ENCODE assay signal across 21 cellular contexts in genomic region chr5:143279698-143280097, GRCh38.
DNase-seq lines count a peak whose midpoint lies in the region; ATAC-seq, FAIRE-seq and TF ChIP-seq lines count a peak whose summit lies in the region.
"Had no signal": no experiment of that assay in that cellular context is flagged by ENCODE, and none has a peak within 500 bp of the region (broad histone marks: within the 10 kb centered on the region; RNA-seq: fewer than 3 reads in every experiment).

No MANE protein-coding gene starts in this region.

- TF ChIP-seq RAD21 in H1 (IDR thresholded peaks at IDR 0.05 in 1 of 2, conservative IDR thresholded peaks at IDR 0.05 in 1 of 2; ENCODE audit: low read depth in 2 of 2, low read length in 2 of 2) = no peak; a peak in 1 of 4 replicates

- H2BK15ac ChIP-seq in H1 (ENCODE audit: low read length) (no peak overlapping the region), mesenchymal stem cell (ENCODE audit: low read depth, poor library complexity, severe bottlenecking) (no peak overlapping the region)

- no peak overlapping the region for H3K4ac ChIP-seq in H1 (replicated peaks; ENCODE audit: insufficient read length, low read depth, low read length)
- no peak overlapping the region for H3K4ac ChIP-seq in mesenchymal stem cell (ENCODE audit: low read depth in 1 of 2, low read length in 2 of 2)

- intact Hi-C loops in prostate gland (cut with DNase I) = no loop called here

- H2BK20ac ChIP-seq in H1 (ENCODE audit: low read length) = no peak overlapping the region

- H3K4me1 ChIP-seq in GM23338 (ENCODE audit: insufficient read depth) (peaks cover 18% of the 10 kb centered on the region), H1 (replicated peaks in 1 of 4; ENCODE audit: control insufficient read depth in 3 of 4, insufficient read depth in 4 of 4, low read length in 3 of 4) (peaks cover 2 to 4% (median 3%) of the 10 kb centered on the region in 4 experiments; a peak in 5 of 7 replicates), mesenchymal stem cell (ENCODE audit: control insufficient read depth, insufficient read depth, low read depth, low read length) (peaks cover 3% of the 10 kb centered on the region), prostate gland (replicated peaks) (no peaks in the 10 kb centered on the region)
- H3K4me1 ChIP-seq: pancreas, tibial nerve had no signal

- H4K20me1 ChIP-seq in GM23338 (replicated peaks; ENCODE audit: insufficient read depth) = no peaks in the 10 kb centered on the region
- no peaks in the 10 kb centered on the region for H4K20me1 ChIP-seq in H1 (replicated peaks in 1 of 2; ENCODE audit: control insufficient read depth in 1 of 2, insufficient read depth in 2 of 2, low read length in 2 of 2)

- H4K91ac ChIP-seq in H1 (replicated peaks; ENCODE audit: insufficient read length, low read length) (no peak overlapping the region), mesenchymal stem cell (ENCODE audit: low read length) (no peak overlapping the region)

- peaks cover 12% of the 10 kb centered on the region; the same call in 2 of the 3 replicates for H3K36me3 Mint-ChIP-seq in GM23338 (ENCODE audit: low read depth)

- no peak overlapping the region for H3K18ac ChIP-seq in H1 (ENCODE audit: extremely low read depth, low read length)
- no peak overlapping the region for H3K18ac ChIP-seq in mesenchymal stem cell (ENCODE audit: low read depth in 1 of 2, low read length in 2 of 2)

- WGBS in H1 (ENCODE audit: extremely low coverage in 1 of 2, insufficient coverage in 1 of 2, insufficient read length in 1 of 2, insufficient replicate concordance in 2 of 2, low coverage in 1 of 2, low lambda C conversion rate in 2 of 2, missing lambda C conversion rate in 1 of 2), 2 experiments = 3% methylated on average over 2 of the region's 2 CpGs; no CpG with 5 or more reads in 1 of the 2 experiments
- WGBS in mesenchymal stem cell = 0% methylated on average over 1 of the region's 2 CpGs
- 38% methylated on average over 2 of the region's 2 CpGs for WGBS in prostate gland

- no peaks in the 10 kb centered on the region; the same call in 2 of the 3 replicates for H3K9me3 Mint-ChIP-seq in GM23338
- H3K9me3 Mint-ChIP-seq: activated CD4-positive, alpha-beta memory T cell treated with anti-CD3 and anti-CD28 coated beads for 36 hours; activated T-cell treated with anti-CD3 and anti-CD28 coated beads, Interleukin-2, amount 50 U/mL, for 4 hours had no signal

- peak; percentile 97 for ATAC-seq in GM23338
- ATAC-seq: activated T-cell treated with anti-CD3 and anti-CD28 coated beads, Interleukin-2, amount 50 U/mL, for 4 hours; pancreas had no signal

- H3K79me1 ChIP-seq in H1 (ENCODE audit: low read depth, low read length) (no peaks in the 10 kb centered on the region), mesenchymal stem cell (replicated peaks; ENCODE audit: low read length, poor library complexity, severe bottlenecking) (peaks cover 8% of the 10 kb centered on the region)

- H3K23ac ChIP-seq in H1 (ENCODE audit: insufficient read length) (no peak overlapping the region), mesenchymal stem cell (ENCODE audit: low read length in 2 of 2) (no peak overlapping the region)

- no peak overlapping the region for H3K27ac ChIP-seq in GM23338 (ENCODE audit: low read depth)
- H3K27ac ChIP-seq in H1 (ENCODE audit: low read depth, low read length) = no peak overlapping the region
- H3K27ac ChIP-seq in mesenchymal stem cell (ENCODE audit: low read length, poor library complexity, severe bottlenecking) = no peak overlapping the region
- H3K27ac ChIP-seq in prostate gland = no peak overlapping the region
- H3K27ac ChIP-seq: esophagus muscularis mucosa, HL-60, pancreas, tibial nerve had no signal

- H4K8ac ChIP-seq in H1 (ENCODE audit: extremely low read depth, insufficient read depth, low read length) (no peak overlapping the region), mesenchymal stem cell (ENCODE audit: low read length) (peak overlapping the region; percentile 64)

- H3K27me3 ChIP-seq in GM23338 (ENCODE audit: insufficient read depth) = no peaks in the 10 kb centered on the region
- H3K27me3 ChIP-seq in H1 (replicated peaks in 1 of 4; ENCODE audit: control insufficient read depth in 3 of 4, extremely low read depth in 1 of 4, insufficient read depth in 3 of 4, low read length in 3 of 4) = no peaks in the 10 kb centered on the region
- no peaks in the 10 kb centered on the region for H3K27me3 ChIP-seq in mesenchymal stem cell (ENCODE audit: control insufficient read depth in 1 of 2, insufficient read depth in 1 of 2, low read length in 2 of 2)
- H3K27me3 ChIP-seq in prostate gland (replicated peaks; ENCODE audit: insufficient read depth) = no peaks in the 10 kb centered on the region
- H3K27me3 ChIP-seq: dorsolateral prefrontal cortex, esophagus muscularis mucosa, pancreas, tibial nerve had no signal

- CTCF ChIA-PET in H1 (lab: Charles Lee; ENCODE audit: partially characterized antibody) = interaction anchor here (0.7 to 1.2 kb wide), 2 partner anchors 186 to 200 kb away, joined by 3 read pairs; no protein-coding TSS in a partner anchor

- no peak overlapping the region for H3K56ac ChIP-seq in H1 (replicated peaks; ENCODE audit: insufficient read length, low read depth, low read length)

- H3K9me3 ChIP-seq in H1 (ENCODE audit: insufficient read depth in 2 of 2, low read depth in 1 of 2, low read length in 1 of 2) = peaks cover 0 to 3% of the 10 kb centered on the region in 2 experiments; a peak in 1 of 4 replicates
- H3K9me3 ChIP-seq in mesenchymal stem cell (ENCODE audit: control insufficient read depth, low read length) = peaks cover 10% of the 10 kb centered on the region
- H3K9me3 ChIP-seq in prostate gland = no peaks in the 10 kb centered on the region
- H3K9me3 ChIP-seq: pancreas had no signal

- H3K4me2 ChIP-seq in GM23338 = peak overlapping the region; percentile 6
- peak overlapping the region; percentile 14 to 53; a peak in 3 of 4 replicates for H3K4me2 ChIP-seq in H1 (ENCODE audit: insufficient read depth in 1 of 2, low read depth in 2 of 2, low read length in 2 of 2)
- H3K4me2 ChIP-seq in mesenchymal stem cell (ENCODE audit: low read length, poor library complexity, severe bottlenecking) = no peak overlapping the region

- 0 out of 2 replicates have a peak overlapping the region, but pooled peaks have one; percentile 22 for H3K27ac Mint-ChIP-seq in GM23338
- H3K27ac Mint-ChIP-seq: activated CD4-positive, alpha-beta memory T cell treated with anti-CD3 and anti-CD28 coated beads for 36 hours; activated naive CD8-positive, alpha-beta T cell treated with anti-CD3 and anti-CD28 coated beads for 36 hours; B cell had no signal

- H3K9ac ChIP-seq in H1 (replicated peaks in 1 of 4; ENCODE audit: extremely low read depth in 1 of 4, low read depth in 3 of 4, low read length in 3 of 4) (no peak overlapping the region), mesenchymal stem cell (ENCODE audit: low read length) (no peak overlapping the region)

- H2BK12ac ChIP-seq in H1 (ENCODE audit: low read depth, low read length) = no peak overlapping the region
- H2BK12ac ChIP-seq in mesenchymal stem cell (ENCODE audit: low read length in 2 of 2) = no peak overlapping the region

- no peaks in the 10 kb centered on the region for H3K9me2 ChIP-seq in GM23338 (ENCODE audit: insufficient read depth)

- POLR2A ChIA-PET in H1 (lab: Charles Lee; ENCODE audit: partially characterized antibody) = no interaction called here

- no peak for TF ChIP-seq EP300 in H1 (IDR thresholded peaks at IDR 0.05; ENCODE audit: borderline replicate concordance in 1 of 2, low read depth in 2 of 2, low read length in 2 of 2)

- H3K79me2 ChIP-seq in GM23338 (replicated peaks; ENCODE audit: insufficient read depth) (no peaks in the 10 kb centered on the region), H1 (ENCODE audit: control insufficient read depth in 1 of 2, insufficient read depth in 2 of 2, low read length in 2 of 2) (no peaks in the 10 kb centered on the region)

- peak; percentile 97 for FAIRE-seq in H1 (lab: Jason Lieb, UNC)
- FAIRE-seq: GM18507 had no signal

- peaks cover 20% of the 10 kb centered on the region for H3K4me1 Mint-ChIP-seq in GM23338

- H3F3A ChIP-seq in GM23338 (replicated peaks; ENCODE audit: low read depth) = no peaks in the 10 kb centered on the region

- no peaks in the 10 kb centered on the region for H3K27me3 Mint-ChIP-seq in GM23338 (ENCODE audit: insufficient read depth, low read depth, poor library complexity)
- H3K27me3 Mint-ChIP-seq: activated CD4-positive, alpha-beta memory T cell treated with anti-CD3 and anti-CD28 coated beads for 36 hours; activated naive CD8-positive, alpha-beta T cell treated with anti-CD3 and anti-CD28 coated beads for 36 hours; B cell had no signal

- H2AFZ ChIP-seq in GM23338 (no peak overlapping the region), H1 (ENCODE audit: low read length) (no peak overlapping the region), mesenchymal stem cell (ENCODE audit: low read depth, low read length) (no peak overlapping the region)

- TF ChIP-seq CTCF in GM23338 (conservative IDR thresholded peaks at IDR 0.05; ENCODE audit: low read depth in 2 of 2) = no peak
- no peak for TF ChIP-seq CTCF in H1 (IDR thresholded peaks at IDR 0.05; ENCODE audit: control extremely low read depth in 1 of 3, insufficient read depth in 1 of 3, low read depth in 1 of 3, low read length in 3 of 3)
- TF ChIP-seq CTCF in prostate gland (IDR thresholded peaks at IDR 0.05) = no peak

- no peaks in the 10 kb centered on the region for H3K23me2 ChIP-seq in H1 (ENCODE audit: low read depth, low read length)

- H3K4me3 ChIP-seq in GM23338 (no peak overlapping the region), H1 (ENCODE audit: extremely low read depth in 1 of 4, insufficient read depth in 2 of 4, low read depth in 3 of 4, low read length in 4 of 4) (no peak overlapping the region), mesenchymal stem cell (ENCODE audit: insufficient read depth in 1 of 2, low read depth in 1 of 2, low read length in 2 of 2) (no peak overlapping the region), prostate gland (no peak overlapping the region)
- H3K4me3 ChIP-seq: dorsolateral prefrontal cortex, esophagus muscularis mucosa, pancreas, tibial nerve had no signal

- H3K36me3 ChIP-seq in GM23338 (ENCODE audit: insufficient read depth) = no peaks in the 10 kb centered on the region
- H3K36me3 ChIP-seq in H1 (ENCODE audit: control insufficient read depth in 2 of 4, insufficient read depth in 4 of 4, low read length in 3 of 4) = no peaks in the 10 kb centered on the region
- H3K36me3 ChIP-seq in mesenchymal stem cell (ENCODE audit: control insufficient read depth in 1 of 2, insufficient read depth in 2 of 2, low read depth in 1 of 2, low read length in 2 of 2) = peaks cover 3 to 72% of the 10 kb centered on the region in 2 experiments
- no peaks in the 10 kb centered on the region for H3K36me3 ChIP-seq in prostate gland

- H2BK120ac ChIP-seq in H1 (replicated peaks; ENCODE audit: low read depth, low read length) (no peak overlapping the region), mesenchymal stem cell (ENCODE audit: low read depth, low read length) (no peak overlapping the region)

- TF ChIP-seq POLR2A in H1 (IDR thresholded peaks at IDR 0.05; ENCODE audit: control extremely low read depth in 1 of 2, low read depth in 2 of 2, low read length in 2 of 2) = no peak
- no peak for TF ChIP-seq POLR2A in prostate gland (IDR thresholded peaks at IDR 0.05)

- H2AK5ac ChIP-seq in H1 (ENCODE audit: low read depth, low read length) = no peak overlapping the region
- no peak overlapping the region for H2AK5ac ChIP-seq in mesenchymal stem cell (ENCODE audit: low read length, severe bottlenecking)

- DNase-seq in GM23338 (ENCODE audit: low spot score) (peak; percentile 84), NCI-H226 (peak; percentile 94), H1 (ENCODE audit: low read depth in 1 of 2, low spot score in 2 of 2) (peak in 1 of 2 experiments; percentile 25), mesenchymal stem cell (peak; percentile 26), DMS79 (lab: John Stamatoyannopoulos, UW) (no peak), NCI-H128 (lab: John Stamatoyannopoulos, UW; ENCODE audit: unreplicated experiment) (no peak), prostate gland (ENCODE audit: low spot score) (no peak)
- DNase-seq in stimulated activated CD4-positive, alpha-beta T cell treated with anti-CD3 and anti-CD28 coated beads, Interleukin-2, amount 100 ng/mL, for 24 hours = no peak
- DNase-seq: activated CD4-positive, alpha-beta memory T cell treated with anti-CD3 and anti-CD28 coated beads for 36 hours; activated naive CD8-positive, alpha-beta T cell treated with anti-CD3 and anti-CD28 coated beads for 36 hours; activated T-cell treated with anti-CD3 and anti-CD28 coated beads, Interleukin-2, amount 50 U/mL, for 4 hours; dorsolateral prefrontal cortex; NCI-H1694 treated with DMSO at 0.1 percent for 48 hours; NCI-H510A; pancreas; stimulated activated CD4-positive, alpha-beta T cell treated with anti-CD3 and anti-CD28 coated beads, Interleukin-4, amount 100 ng/mL, for 4 hours had no signal

- peak overlapping the region; percentile 24; the same call in 2 of the 3 replicates for H3K4me3 Mint-ChIP-seq in GM23338
- H3K4me3 Mint-ChIP-seq: activated CD4-positive, alpha-beta memory T cell treated with anti-CD3 and anti-CD28 coated beads for 36 hours; activated naive CD8-positive, alpha-beta T cell treated with anti-CD3 and anti-CD28 coated beads for 36 hours; activated T-cell treated with anti-CD3 and anti-CD28 coated beads, Interleukin-2, amount 50 U/mL, for 4 hours; B cell had no signal

- no peak overlapping the region for H3K14ac ChIP-seq in H1 (ENCODE audit: insufficient read length)
- H3K14ac ChIP-seq in mesenchymal stem cell (ENCODE audit: low read length in 2 of 2) = no peak overlapping the region

- no peak overlapping the region for H4K5ac ChIP-seq in H1 (ENCODE audit: insufficient read length, low read depth, low read length)

- no peak overlapping the region for H2BK5ac ChIP-seq in H1 (ENCODE audit: low read depth, low read length)
- H2BK5ac ChIP-seq in mesenchymal stem cell (ENCODE audit: low read depth, low read length, poor library complexity, severe bottlenecking) = no peak overlapping the region

Comparison
In these comparisons a context has a peak if more than half of its experiments do, and no peak if none do; other contexts are left out.
1. DNase-seq: peak in GM23338 (single experiment), NCI-H226 (single experiment) and mesenchymal stem cell (single experiment); none in DMS79 (single experiment), stimulated activated CD4-positive, alpha-beta T cell treated with anti-CD3 and anti-CD28 coated beads, Interleukin-2, amount 100 ng/mL, for 24 hours (0 of 2), NCI-H128 (single experiment) and prostate gland (single experiment).